In genomic region chr12:124687695-124688301, GRCh38 we compare ENCODE assay signal across 8 cellular contexts.
A peak's percentile ranks its signal among the peaks of the same experiment; 100 is the strongest.
DNase-seq lines count a peak whose midpoint lies in the region; ATAC-seq and TF ChIP-seq lines count a peak whose summit lies in the region.

No MANE protein-coding gene starts in this region.

- H3K36me3 ChIP-seq in SJCRH30 (no peaks in the 10 kb centered on the region), gastroesophageal sphincter (no peaks in the 10 kb centered on the region)

- CTCF ChIA-PET in GM10248 (lab: Yijun Ruan, JAX): no interaction called here

- no peak for TF ChIP-seq POLR2A in gastroesophageal sphincter (IDR thresholded peaks at IDR 0.05)

- H3K27me3 ChIP-seq in SJCRH30 (no peaks in the 10 kb centered on the region), gastroesophageal sphincter (no peaks in the 10 kb centered on the region)

- TF ChIP-seq CTCF in gastroesophageal sphincter (IDR thresholded peaks at IDR 0.05) (no peak), GM10248 (IDR thresholded peaks at IDR 0.05; ENCODE audit: control extremely low read depth, extremely low read depth, low read depth, missing control alignments) (no peak)

- TF ChIP-seq EP300 in gastroesophageal sphincter (IDR thresholded peaks at IDR 0.05): no peak

- no peaks in the 10 kb centered on the region for H3K9me3 ChIP-seq in SJCRH30 (replicated peaks)
- H3K9me3 ChIP-seq in gastroesophageal sphincter: peaks cover 0 to 11% (median 0%) of the 10 kb centered on the region in 3 donors

- peak overlapping the region; percentile 34 for H3K4me3 ChIP-seq in Jurkat, Clone E6-1 (ENCODE audit: low read length)
- no peak overlapping the region for H3K4me3 ChIP-seq in SJCRH30
- no peak overlapping the region for H3K4me3 ChIP-seq in gastroesophageal sphincter

- ATAC-seq in gastroesophageal sphincter (peak; percentile 27), HG03342 (IDR thresholded peaks at IDR 0.05; ENCODE audit: unreplicated experiment) (no peak), HG03108 (IDR thresholded peaks at IDR 0.05; ENCODE audit: unreplicated experiment) (no peak)

- POLR2A ChIA-PET in GM10248 (lab: Yijun Ruan, JAX): no interaction called here

- 22 to 56% methylated on average over 4 to 12 of the region's 15 CpGs for WGBS in gastroesophageal sphincter (ENCODE audit: low coverage in 1 of 2), 2 donors

- H3K4me1 ChIP-seq in SJCRH30 (peaks cover 29% of the 10 kb centered on the region), gastroesophageal sphincter (peaks cover 0 to 57% (median 36%) of the 10 kb centered on the region in 3 donors)

- DNase-seq in Jurkat, Clone E6-1 (ENCODE audit: low read depth, low spot score): peak; percentile 57
- DNase-seq in SJCRH30: peak; percentile 80 to 87
- peak; percentile 77 for DNase-seq in retina
- DNase-seq in GM10248 (ENCODE audit: extremely low spot score): no peak
- no peak for DNase-seq in iPS-NIHi7 (ENCODE audit: extremely low spot score)

- H3K27ac ChIP-seq in SJCRH30: peak overlapping the region; percentile 9; the same call in 1 of the 2 replicates
- peak overlapping the region in 3 of 4 donors; percentile 50 to 91 (median 91) for H3K27ac ChIP-seq in gastroesophageal sphincter

Comparison
In these comparisons a context has a peak if more than half of its experiments do, and no peak if none do; other contexts are left out.
1. DNase-seq: peak in Jurkat, Clone E6-1 (single experiment), SJCRH30 (2 of 2) and retina (single experiment); none in GM10248 (single experiment) and iPS-NIHi7 (single experiment).